Comparison of ENCODE assay signal across 1 cellular context in the genomic region with DNA sequence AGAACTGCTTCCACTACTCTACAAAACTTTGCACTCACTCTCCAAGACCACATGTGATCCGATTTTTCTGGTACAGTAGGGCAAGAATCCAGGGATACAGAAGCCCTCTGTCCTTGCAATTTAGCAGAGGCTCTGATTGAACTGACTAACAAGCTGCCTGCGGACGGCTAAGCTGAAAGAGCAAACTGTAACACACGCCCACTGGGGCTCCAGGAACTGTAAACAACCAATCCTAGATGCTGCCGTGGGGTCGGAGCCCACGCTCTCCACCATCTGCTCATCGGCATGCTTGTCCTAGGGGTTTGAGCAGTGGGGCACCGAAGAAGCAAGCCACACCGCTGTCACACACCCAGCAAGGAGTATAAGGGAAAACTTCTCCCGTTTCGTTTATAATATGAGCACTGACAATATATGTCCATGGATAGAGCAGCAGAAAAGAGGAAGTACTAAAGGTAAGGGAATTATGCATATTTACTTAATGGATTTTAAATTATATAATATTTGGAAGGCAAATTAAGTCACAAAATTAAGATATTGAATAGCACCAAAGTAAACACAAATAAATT.
TF ChIP-seq lines count a peak whose summit lies in the region.

No MANE protein-coding gene starts in this region.

TF ChIP-seq in GM23338, 12 proteins besides CTCF, POLR2A, EP300 and RAD21 (continued from another document):
- no peak for TF ChIP-seq ZNF462 (CRISPR knock-in tag; IDR thresholded peaks at IDR 0.05)
- TF ChIP-seq ZNF114 (CRISPR knock-in tag; IDR thresholded peaks at IDR 0.05): no peak
TF ChIP-seq in GM23338: peak in this region for 0.
